8 cellular contexts compared by ENCODE assay signal in genomic region chr9:97710356-97711222, GRCh38. TPM values are rescaled to one million over a fixed set of nuclear protein-coding genes. Genes with fewer than 3 reads are reported as not detected.
DNase-seq lines count a peak whose midpoint lies in the region; ATAC-seq, FAIRE-seq and TF ChIP-seq lines count a peak whose summit lies in the region.

No MANE protein-coding gene starts in this region.

- H3K79me2 ChIP-seq in PC-3 (ENCODE audit: low read length) = no peaks in the 10 kb centered on the region

- DNase-seq in C1 segment of cervical spinal cord (lab: John Stamatoyannopoulos, UW) (peak in 8 of 14 donors; percentile 2 to 33 (median 20)), GM19239 (ENCODE audit: insufficient read length, low spot score) (peak; percentile 52), PC-3 (peak; percentile 70), frontal cortex (ENCODE audit: low spot score in 2 of 2) (peak; percentile 39 to 75), omental fat pad (ENCODE audit: low spot score) (no peak)
- DNase-seq in activated gamma-delta T cell treated with anti-CD3 and anti-CD28 coated beads, Interleukin-2, amount 50 U/mL, for 16 hours (ENCODE audit: low read depth) = peak; percentile 23

- peak; percentile 82 for FAIRE-seq in GM19239 (lab: Jason Lieb, UNC)
- FAIRE-seq in frontal cortex (lab: Jason Lieb, UNC) = peak; percentile 56

- no peak overlapping the region for H2AFZ ChIP-seq in PC-3 (ENCODE audit: low read length)

- ATAC-seq in PC-3 (peak; percentile 58), omental fat pad (ENCODE audit: low FRiP score) (peak; percentile 66), GM21825 (IDR thresholded peaks at IDR 0.05; ENCODE audit: unreplicated experiment) (no peak)

- H3K9me2 ChIP-seq in PC-3 (replicated peaks; ENCODE audit: low read length) = no peaks in the 10 kb centered on the region

- H3K9ac ChIP-seq in PC-3 (ENCODE audit: low read length) = no peak overlapping the region

- no peak overlapping the region for H3K4me3 ChIP-seq in PC-3 (ENCODE audit: low read length)

- intact Hi-C loops in PC-3 (cut with micrococcal nuclease) = loop anchor here (1.0 to 5.0 kb wide), 2 partner anchors 92 to 191 kb away; no protein-coding TSS in a partner anchor

- no peak overlapping the region for H3K27ac ChIP-seq in PC-3 (ENCODE audit: low read length)

- no peak overlapping the region for H3K4me2 ChIP-seq in PC-3 (ENCODE audit: low read length)

- H3K36me3 ChIP-seq in PC-3 (ENCODE audit: low read depth, low read length) = no peaks in the 10 kb centered on the region

- POLR2A ChIA-PET in PC-3 (lab: Charles Lee; ENCODE audit: unreplicated experiment) = no interaction called here

- no peaks in the 10 kb centered on the region for H3K27me3 ChIP-seq in PC-3 (ENCODE audit: low read length)

- H4K20me1 ChIP-seq in PC-3 (ENCODE audit: low read length) = no peaks in the 10 kb centered on the region

- BruUV-seq in PC-3 (replicated peaks; lab: Mats Ljungman, UMichigan) = no TSS peak

- H3K9me3 ChIP-seq in PC-3 (ENCODE audit: low read length) = no peaks in the 10 kb centered on the region

- peaks cover 32% of the 10 kb centered on the region for H3K4me1 ChIP-seq in PC-3 (ENCODE audit: insufficient read depth, low read length)

- CTCF ChIA-PET in PC-3 (lab: Charles Lee) = no interaction called here

- H3F3A ChIP-seq in PC-3 (ENCODE audit: low read length, unreplicated experiment) = no peaks in the 10 kb centered on the region

- TF ChIP-seq CTCF in LNCAP (IDR thresholded peaks at IDR 0.05) = peak; percentile 82
- TF ChIP-seq CTCF in PC-3 (conservative IDR thresholded peaks at IDR 0.05; ENCODE audit: low read depth, low read length) = peak; percentile 81
- no peak for TF ChIP-seq CTCF in omental fat pad (IDR thresholded peaks at IDR 0.05)

RNA-seq across cellular contexts. Expression of gene XPA, which starts 13.4 kb away (rescaled TPM):
- total RNA-seq in PC-3 (2014; rRNA removed) (7.4 and 9.4 TPM in 2 replicates), frontal cortex (21.2 TPM), omental fat pad (10 to 100 TPM in 3 of 4 donors, 1 to 10 TPM in 1; 8.3 to 15.1 (median 12.9) TPM)

Comparison
In these comparisons a context has a peak if more than half of its experiments do, and no peak if none do; other contexts are left out.
1. CTCF ChIP-seq: peak in LNCAP (single experiment) and PC-3 (single experiment); none in omental fat pad (0 of 3).